ENCODE assay signal across 23 cellular contexts in genomic region chr19:42023943-42024260, GRCh38. TPM values are rescaled to one million over a fixed set of nuclear protein-coding genes. Genes with fewer than 3 reads are reported as not detected.
"Had no signal": no experiment of that assay in that cellular context is flagged by ENCODE, and none has a peak within 500 bp of the region (broad histone marks: within the 10 kb centered on the region; RNA-seq: fewer than 3 reads in every experiment).

No MANE protein-coding gene starts in this region.

- ATAC-seq: left lobe of liver; naive thymus-derived CD8-positive, alpha-beta T cell had no signal

- H3K36me3 Mint-ChIP-seq: activated naive CD8-positive, alpha-beta T cell; immature natural killer cell; naive thymus-derived CD8-positive, alpha-beta T cell had no signal

- H3K4me3 Mint-ChIP-seq: activated naive CD8-positive, alpha-beta T cell; activated T-cell treated with anti-CD3 and anti-CD28 coated beads, Interleukin-2, amount 50 U/mL, for 24 hours; activated T-helper 17 cell treated with anti-CD3 and anti-CD28 coated beads, Interleukin-2, amount 50 U/mL, for 72 hours; immature natural killer cell; mesothelial cell of epicardium; naive thymus-derived CD8-positive, alpha-beta T cell; neural progenitor cell; WTC11 had no signal

- H3K79me2 ChIP-seq: hepatocyte had no signal

- H3K27me3 ChIP-seq: hepatocyte, neural progenitor cell, testis, uterus had no signal

- DNase-seq: activated CD4-positive, alpha-beta T cell treated with anti-CD3 and anti-CD28 coated beads, Interleukin-2, amount 50 U/mL, for 4 hours; activated CD8-positive, alpha-beta memory T cell treated with anti-CD3 and anti-CD28 coated beads for 24 hours; activated CD8-positive, alpha-beta memory T cell treated with anti-CD3 and anti-CD28 coated beads, Interleukin-2, amount 50 U/mL, for 4 hours; activated naive CD4-positive, alpha-beta T cell; effector CD4-positive, alpha-beta T cell; foreskin keratinocyte; immature natural killer cell; naive thymus-derived CD8-positive, alpha-beta T cell; stimulated activated naive CD4-positive, alpha-beta T cell; T1000 had no signal

- H3K27ac Mint-ChIP-seq: activated naive CD8-positive, alpha-beta T cell; activated T-cell treated with anti-CD3 and anti-CD28 coated beads, Interleukin-2, amount 50 U/mL, for 24 hours; activated T-helper 17 cell treated with anti-CD3 and anti-CD28 coated beads, Interleukin-2, amount 50 U/mL, for 72 hours; immature natural killer cell; neural progenitor cell had no signal

- H3K4me1 ChIP-seq: foreskin keratinocyte, neural progenitor cell, uterus had no signal

- H3K9me3 Mint-ChIP-seq: activated T-cell treated with anti-CD3 and anti-CD28 coated beads, Interleukin-2, amount 50 U/mL, for 24 hours; activated T-helper 17 cell treated with anti-CD3 and anti-CD28 coated beads, Interleukin-2, amount 50 U/mL, for 72 hours; immature natural killer cell; mesothelial cell of epicardium; naive thymus-derived CD8-positive, alpha-beta T cell; neural progenitor cell; WTC11 had no signal

- H3K9ac ChIP-seq: neural progenitor cell had no signal

- H3K4me2 ChIP-seq: neural progenitor cell had no signal

- H3K9me3 ChIP-seq: testis, uterus had no signal

- H3K4me3 ChIP-seq: hepatocyte, neural progenitor cell, smooth muscle cell, testis, uterus had no signal

- H3K36me3 ChIP-seq: neural progenitor cell, uterus had no signal

- H3K27ac ChIP-seq: foreskin keratinocyte, hepatocyte, neural progenitor cell, testis, uterus had no signal

- H3K4me1 Mint-ChIP-seq: activated T-helper 17 cell treated with anti-CD3 and anti-CD28 coated beads, Interleukin-2, amount 50 U/mL, for 72 hours; immature natural killer cell had no signal

- H2AFZ ChIP-seq: hepatocyte, neural progenitor cell had no signal

RNA-seq across cellular contexts. Expression of gene ATP1A3, which starts 29.9 kb away (rescaled TPM):
- total RNA-seq: kidney epithelial cell, lung microvascular endothelial cell, mesothelial cell of epicardium, smooth muscle cell had no signal
- polyA plus RNA-seq: smooth muscle cell had no signal

RNA-seq across cellular contexts. Expression of gene GRIK5, which starts 46.1 kb away (rescaled TPM):
- total RNA-seq: lung microvascular endothelial cell had no signal
- polyA plus RNA-seq: immature natural killer cell; naive thymus-derived CD8-positive, alpha-beta T cell had no signal
